In the genomic region with DNA sequence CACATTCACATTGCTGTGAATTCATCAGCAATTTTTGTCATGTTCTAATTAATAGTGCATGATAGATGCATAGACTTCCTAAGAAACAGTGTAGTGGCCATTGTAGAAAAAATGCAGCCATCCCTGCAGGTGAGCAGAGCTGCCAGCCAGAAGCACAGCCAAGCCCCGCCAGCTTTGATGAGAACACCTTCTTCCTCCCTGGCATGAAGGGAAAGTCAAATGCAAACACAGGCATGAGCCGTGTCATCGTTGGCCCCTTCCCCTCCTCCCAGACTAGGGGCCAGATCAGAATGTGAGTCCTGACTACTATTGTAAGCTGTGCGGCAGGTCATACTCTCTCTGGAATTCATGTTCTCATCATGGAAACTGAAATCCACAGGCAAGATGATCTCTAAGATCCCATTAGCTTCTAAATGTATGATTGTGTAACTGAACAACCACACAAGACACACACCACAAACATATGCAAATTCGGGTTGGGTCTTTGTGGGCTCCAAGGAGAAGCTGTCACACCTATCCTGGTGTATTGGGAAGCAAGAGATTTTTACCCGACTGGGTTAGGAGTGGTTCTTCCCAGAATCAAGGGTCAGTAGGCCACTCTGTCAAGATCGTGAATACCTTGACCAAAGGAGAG, we compare ENCODE assay signal across 1 cellular context.
TF ChIP-seq lines count a peak whose summit lies in the region.

No MANE protein-coding gene starts in this region.

TF ChIP-seq in H1, 55 proteins besides CTCF, POLR2A, EP300 and RAD21:
- TF ChIP-seq SIRT6 (IDR thresholded peaks at IDR 0.05; ENCODE audit: low read length) (no peak), GABPA (IDR thresholded peaks at IDR 0.05; ENCODE audit: borderline replicate concordance, insufficient read depth, low read length) (no peak), RBBP5 (IDR thresholded peaks at IDR 0.05; ENCODE audit: borderline replicate concordance, low read depth, low read length) (no peak), BCL11A (IDR thresholded peaks at IDR 0.05; ENCODE audit: low read depth in 2 of 2, low read length in 2 of 2) (no peak), GTF2F1 (IDR thresholded peaks at IDR 0.05; ENCODE audit: borderline replicate concordance, low read depth, low read length) (no peak), ASH2L (IDR thresholded peaks at IDR 0.05; ENCODE audit: low read length) (no peak), TAF1 (IDR thresholded peaks at IDR 0.05; ENCODE audit: low read depth, low read length) (no peak), RNF2 (IDR thresholded peaks at IDR 0.05; ENCODE audit: borderline replicate concordance, low read depth, low read length, missing control alignments, poor library complexity, severe bottlenecking) (no peak), NRF1 (IDR thresholded peaks at IDR 0.05; ENCODE audit: low read depth, low read length) (no peak)
TF ChIP-seq in H1: peak in this region for 0.
